ENCODE assay signal across 8 cellular contexts in genomic region chr14:63543000-63543825, GRCh38. TPM values are rescaled to one million over a fixed set of nuclear protein-coding genes. Genes with fewer than 3 reads are reported as not detected.
DNase-seq lines count a peak whose midpoint lies in the region; ATAC-seq, FAIRE-seq and TF ChIP-seq lines count a peak whose summit lies in the region.

Gene PPP2R5E, minus strand, starts transcription at chr14:63543377. Its CDS starts 3,692 bp downstream, at chr14:63539685.

- H3K4me3 ChIP-seq in esophagus muscularis mucosa (peak within 1 kb of the TSS; percentile 80 to 100 (median 85)), muscle layer of duodenum (ENCODE audit: low read depth in 1 of 2, low read length in 2 of 2) (peak within 1 kb of the TSS; percentile 97 to 98)

- H3K27ac ChIP-seq in KOPT-K1 (ENCODE audit: low read depth, low read length, poor library complexity, severe bottlenecking) (peak within 1 kb of the TSS; percentile 77), esophagus muscularis mucosa (replicated peaks in 1 of 4) (peak within 1 kb of the TSS; percentile 87 to 96 (median 94)), muscle layer of duodenum (ENCODE audit: low read length) (peak within 1 kb of the TSS; percentile 89)

- peak; percentile 97 for ATAC-seq in GM21786 (IDR thresholded peaks at IDR 0.05; ENCODE audit: unreplicated experiment)
- peak; percentile 97 for ATAC-seq in activated T-cell treated with anti-CD3 and anti-CD28 coated beads, Interleukin-2, amount 50 U/mL, for 72 hours (replicated peaks in 1 of 2)

- H3K36me3 Mint-ChIP-seq in activated T-cell treated with anti-CD3 and anti-CD28 coated beads, Interleukin-2, amount 50 U/mL, for 72 hours (ENCODE audit: insufficient read depth in 2 of 2): peaks cover 4 to 7% of the 10 kb centered on the region in 2 donors

- H3K36me3 ChIP-seq in KOPT-K1 (ENCODE audit: insufficient read depth, low read length) (peaks cover 19% of the 10 kb centered on the region), esophagus muscularis mucosa (peaks cover 10 to 19% (median 14%) of the 10 kb centered on the region in 4 donors), muscle layer of duodenum (ENCODE audit: control insufficient read depth in 1 of 2, insufficient read depth in 2 of 2, low read length in 2 of 2) (peaks cover 6 to 8% of the 10 kb centered on the region in 2 donors)

- no peak for TF ChIP-seq CTCF in esophagus muscularis mucosa (IDR thresholded peaks at IDR 0.05)

- peak within 1 kb of the TSS; percentile 86 for H3K27ac Mint-ChIP-seq in activated T-cell treated with anti-CD3 and anti-CD28 coated beads, Interleukin-2, amount 50 U/mL, for 72 hours

- 1% methylated on average over 37 of the region's 78 CpGs for WGBS in esophagus muscularis mucosa

- peak; percentile 64 for TF ChIP-seq POLR2A in esophagus muscularis mucosa (IDR thresholded peaks at IDR 0.05; ENCODE audit: low read depth)

- peak within 1 kb of the TSS; percentile 95 to 96 for H3K4me3 Mint-ChIP-seq in activated T-cell treated with anti-CD3 and anti-CD28 coated beads, Interleukin-2, amount 50 U/mL, for 72 hours

- H3K27me3 Mint-ChIP-seq in activated T-cell treated with anti-CD3 and anti-CD28 coated beads, Interleukin-2, amount 50 U/mL, for 72 hours (ENCODE audit: low read depth): no peaks in the 10 kb centered on the region

- no peaks in the 10 kb centered on the region for H3K9me3 Mint-ChIP-seq in activated T-cell treated with anti-CD3 and anti-CD28 coated beads, Interleukin-2, amount 50 U/mL, for 72 hours

- H3K4me1 Mint-ChIP-seq in activated T-cell treated with anti-CD3 and anti-CD28 coated beads, Interleukin-2, amount 50 U/mL, for 72 hours (ENCODE audit: low read depth): peaks cover 29% of the 10 kb centered on the region

- H3K4me1 ChIP-seq in esophagus muscularis mucosa (peaks cover 22 to 35% (median 30%) of the 10 kb centered on the region in 4 donors), muscle layer of duodenum (ENCODE audit: control insufficient read depth in 1 of 2, insufficient read depth in 2 of 2, low read length in 2 of 2) (peaks cover 20 to 25% of the 10 kb centered on the region in 2 donors)

- H3K27me3 ChIP-seq in esophagus muscularis mucosa (no peaks in the 10 kb centered on the region), muscle layer of duodenum (ENCODE audit: low read depth, low read length) (no peaks in the 10 kb centered on the region)

- FAIRE-seq in RCC 7860 (lab: Jason Lieb, UNC): peak; percentile 73

- no peak for TF ChIP-seq EP300 in esophagus muscularis mucosa (IDR thresholded peaks at IDR 0.05)

- intact Hi-C loops in esophagus muscularis mucosa (cut with DNase I): loop anchor here (5.0 kb wide), 2 partner anchors 99 to 106 kb away; partner anchors contain the start of gene WDR89

- DNase-seq in DMS79 (lab: John Stamatoyannopoulos, UW) (peak; percentile 100), RCC 7860 (ENCODE audit: low spot score) (peak; percentile 87), esophagus muscularis mucosa (ENCODE audit: extremely low spot score) (peak; percentile 99)
- DNase-seq in activated T-cell treated with anti-CD3 and anti-CD28 coated beads, Interleukin-2, amount 50 U/mL, for 72 hours: peak; percentile 96 to 98
- DNase-seq in stimulated activated CD8-positive, alpha-beta memory T cell treated with anti-CD3 and anti-CD28 coated beads, Interleukin-7, amount 100 ng/mL, for 4 hours (ENCODE audit: low read depth in 2 of 2): peak; percentile 97 to 98

- H3K9me3 ChIP-seq in KOPT-K1 (ENCODE audit: insufficient read depth, low read length, poor library complexity, severe bottlenecking) (no peaks in the 10 kb centered on the region), esophagus muscularis mucosa (no peaks in the 10 kb centered on the region), muscle layer of duodenum (ENCODE audit: control insufficient read depth in 1 of 2, low read length in 2 of 2) (no peaks in the 10 kb centered on the region)

RNA-seq across cellular contexts. Expression of gene PPP2R5E, which starts in this region (rescaled TPM):
- 10 to 100 TPM; 40.6 to 44.9 TPM for total RNA-seq in activated T-cell treated with anti-CD3 and anti-CD28 coated beads, Interleukin-2, amount 50 U/mL, for 72 hours
- 10 to 100 TPM; 26.3 to 30.7 (median 30.2) TPM for total RNA-seq in esophagus muscularis mucosa

Comparison
In these comparisons a context has a peak if more than half of its experiments do, and no peak if none do; other contexts are left out.
1. Peak in every context shown above with its lines: DNase-seq, ATAC-seq, H3K4me3 ChIP-seq and H3K27ac ChIP-seq.